12 cellular contexts compared by ENCODE assay signal in the genomic region with DNA sequence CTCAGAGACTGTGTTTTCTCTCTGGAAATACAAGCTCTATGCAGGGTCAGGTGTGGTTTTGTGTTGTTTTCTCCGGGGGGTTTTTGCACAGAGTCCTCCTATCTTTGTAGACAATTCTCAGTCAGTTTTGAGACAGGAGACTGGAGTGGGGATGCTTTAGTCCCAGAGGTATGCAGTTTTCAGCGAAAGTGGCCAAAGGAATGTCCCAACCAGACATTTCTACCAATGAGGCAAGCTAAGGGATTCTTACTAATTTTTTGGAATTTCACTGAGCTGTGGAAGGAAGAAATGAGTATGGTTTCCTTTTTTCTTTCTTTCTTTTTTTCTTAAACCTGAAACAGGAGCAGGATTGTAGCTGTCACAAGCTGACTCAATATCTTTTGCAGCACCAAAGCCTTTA. TPM values are rescaled to one million over a fixed set of nuclear protein-coding genes. Genes with fewer than 3 reads are reported as not detected.
DNase-seq lines count a peak whose midpoint lies in the region; ATAC-seq, FAIRE-seq and TF ChIP-seq lines count a peak whose summit lies in the region.
"Had no signal": no experiment of that assay in that cellular context is flagged by ENCODE, and none has a peak within 500 bp of the region (broad histone marks: within the 10 kb centered on the region; RNA-seq: fewer than 3 reads in every experiment).

No MANE protein-coding gene starts in this region.

- FAIRE-seq in kidney (lab: Jason Lieb, UNC) = no peak
- FAIRE-seq: D721Med, H54 had no signal

- no peak for TF ChIP-seq CTCF in GM23338 (conservative IDR thresholded peaks at IDR 0.05; ENCODE audit: low read depth in 2 of 2)
- no peak for TF ChIP-seq CTCF in kidney (IDR thresholded peaks at IDR 0.05; ENCODE audit: borderline replicate concordance, extremely low read depth, insufficient read depth)
- TF ChIP-seq CTCF in tibial artery (IDR thresholded peaks at IDR 0.05) = no peak
- TF ChIP-seq CTCF in mucosa of descending colon (IDR thresholded peaks at IDR 0.05) = no peak

- DNase-seq in GM23338 (ENCODE audit: low spot score) (peak; percentile 30), astrocyte of the hippocampus (ENCODE audit: low read depth, low spot score) (peak; percentile 79), kidney (no peak), tibial artery (no peak), NCI-H524 (lab: John Stamatoyannopoulos, UW) (no peak), mucosa of descending colon (no peak)
- DNase-seq: activated CD8-positive, alpha-beta T cell treated with anti-CD3 and anti-CD28 coated beads for 36 hours; activated naive CD4-positive, alpha-beta T cell treated with Interleukin-2 at 50 U/mL for 16 hours; dorsolateral prefrontal cortex had no signal

- no peaks in the 10 kb centered on the region for H3K27me3 ChIP-seq in GM23338 (ENCODE audit: insufficient read depth)
- no peaks in the 10 kb centered on the region for H3K27me3 ChIP-seq in tibial artery
- H3K27me3 ChIP-seq: dorsolateral prefrontal cortex had no signal

- H3K9me2 ChIP-seq in GM23338 (ENCODE audit: insufficient read depth) = no peaks in the 10 kb centered on the region

- H4K20me1 ChIP-seq in GM23338 (replicated peaks; ENCODE audit: insufficient read depth) = no peaks in the 10 kb centered on the region

- intact Hi-C loops in kidney (cut with DNase I) (no loop called here), tibial artery (cut with DNase I; ENCODE audit: low total_unique reads) (no loop called here), mucosa of descending colon (cut with DNase I, micrococcal nuclease) (no loop called here)

- no peak overlapping the region for H3K9ac ChIP-seq in kidney (ENCODE audit: low read length in 2 of 2)

- H3K79me2 ChIP-seq in GM23338 (replicated peaks; ENCODE audit: insufficient read depth) = no peaks in the 10 kb centered on the region

- ATAC-seq in GM23338 (no peak), HG03196 (IDR thresholded peaks at IDR 0.05; ENCODE audit: unreplicated experiment) (no peak), mucosa of descending colon (no peak)
- ATAC-seq: activated CD8-positive, alpha-beta T cell treated with anti-CD3 and anti-CD28 coated beads for 36 hours had no signal

- H3K36me3 Mint-ChIP-seq in GM23338 (ENCODE audit: low read depth) = no peaks in the 10 kb centered on the region

- H3K4me3 ChIP-seq in GM23338 = no peak overlapping the region
- no peak overlapping the region for H3K4me3 ChIP-seq in kidney (ENCODE audit: low read length in 2 of 2)
- H3K4me3 ChIP-seq in tibial artery = no peak overlapping the region
- no peak overlapping the region for H3K4me3 ChIP-seq in mucosa of descending colon
- H3K4me3 ChIP-seq: dorsolateral prefrontal cortex had no signal

- H3F3A ChIP-seq in GM23338 (replicated peaks; ENCODE audit: low read depth) = 0 out of 2 replicates have a peak, but pooled peaks cover 7% of the 10 kb centered on the region

- H3K9me3 Mint-ChIP-seq in GM23338 = no peaks in the 10 kb centered on the region; the same call in 2 of the 3 replicates
- H3K9me3 Mint-ChIP-seq: activated CD8-positive, alpha-beta T cell treated with anti-CD3 and anti-CD28 coated beads for 36 hours had no signal

- H3K4me1 Mint-ChIP-seq in GM23338 = peaks cover 29% of the 10 kb centered on the region

- H3K27ac Mint-ChIP-seq in GM23338 = peak overlapping the region; percentile 78; the same call in 1 of the 2 replicates
- H3K27ac Mint-ChIP-seq: activated CD8-positive, alpha-beta T cell treated with anti-CD3 and anti-CD28 coated beads for 36 hours had no signal

- H3K9me3 ChIP-seq in kidney (ENCODE audit: control insufficient read depth in 1 of 2, low read length in 2 of 2) (no peaks in the 10 kb centered on the region), tibial artery (no peaks in the 10 kb centered on the region), mucosa of descending colon (no peaks in the 10 kb centered on the region)

- H3K27me3 Mint-ChIP-seq in GM23338 (ENCODE audit: insufficient read depth, low read depth, poor library complexity) = peaks cover 4% of the 10 kb centered on the region
- H3K27me3 Mint-ChIP-seq: activated CD8-positive, alpha-beta T cell treated with anti-CD3 and anti-CD28 coated beads for 36 hours had no signal

- peak overlapping the region; percentile 99 for H3K27ac ChIP-seq in GM23338 (ENCODE audit: low read depth)
- peak overlapping the region; percentile 9 to 56 for H3K27ac ChIP-seq in kidney (ENCODE audit: low read depth in 2 of 2, low read length in 2 of 2)
- H3K27ac ChIP-seq in tibial artery = peak overlapping the region; percentile 86

- peak overlapping the region; percentile 24; the same call in 1 of the 2 replicates for H3K4me2 ChIP-seq in GM23338

- H3K4me1 ChIP-seq in GM23338 (ENCODE audit: insufficient read depth) (peaks cover 33% of the 10 kb centered on the region), kidney (ENCODE audit: control insufficient read depth in 1 of 2, insufficient read depth in 1 of 2, low read depth in 1 of 2, low read length in 2 of 2) (peaks cover 0 to 5% of the 10 kb centered on the region in 2 donors), tibial artery (peaks cover 0 to 31% (median 15%) of the 10 kb centered on the region in 4 donors), mucosa of descending colon (ENCODE audit: low read depth) (no peaks in the 10 kb centered on the region)

- no peak overlapping the region for H3K4me3 Mint-ChIP-seq in GM23338
- H3K4me3 Mint-ChIP-seq: activated CD8-positive, alpha-beta T cell treated with anti-CD3 and anti-CD28 coated beads for 36 hours had no signal

- H3K36me3 ChIP-seq in GM23338 (ENCODE audit: insufficient read depth) (no peaks in the 10 kb centered on the region), kidney (ENCODE audit: control insufficient read depth in 1 of 2, insufficient read depth in 2 of 2, low read length in 2 of 2) (no peaks in the 10 kb centered on the region), tibial artery (no peaks in the 10 kb centered on the region), mucosa of descending colon (ENCODE audit: low read depth) (no peaks in the 10 kb centered on the region)

- no peak overlapping the region for H2AFZ ChIP-seq in GM23338

TF ChIP-seq in GM23338, 12 proteins besides CTCF, POLR2A, EP300 and RAD21:
- TF ChIP-seq STAT1 (IDR thresholded peaks at IDR 0.05; ENCODE audit: unreplicated experiment) (no peak), NANOG (IDR thresholded peaks at IDR 0.05; ENCODE audit: borderline replicate concordance) (no peak), POLR2AphosphoS5 (IDR thresholded peaks at IDR 0.05; ENCODE audit: low read depth) (no peak)

RNA-seq across cellular contexts. Expression of gene PLPP1, which starts 35.3 kb away (rescaled TPM):
- 92.0 and 97.1 TPM in 2 replicates for total RNA-seq in GM23338 (2014; rRNA removed; shearing (Covaris generic))
- polyA plus RNA-seq in GM23338 (2016; fragmentation: Nextera tagmentation; extraction: Ambion mirVana) = 39.1 and 42.1 TPM in 2 replicates
- total RNA-seq in kidney = 144 TPM
- polyA plus RNA-seq in kidney (ENCODE audit: insufficient read depth, low read depth, low replicate concordance) = 166 TPM
- total RNA-seq in mucosa of descending colon = 100 to 1,000 TPM in 2 of 3 donors, 10 to 100 TPM in 1; 88.8 to 132 (median 122) TPM

Comparison
In these comparisons a context has a peak if more than half of its experiments do, and no peak if none do; other contexts are left out.
1. DNase-seq: peak in GM23338 (single experiment) and astrocyte of the hippocampus (single experiment); none in kidney (single experiment), tibial artery (0 of 2), NCI-H524 (0 of 2) and mucosa of descending colon (0 of 3).
2. H3K27ac ChIP-seq: peak in every context shown above with its lines; median percentile 99 in GM23338; 86 in tibial artery; 32 in kidney.